Comparison of ENCODE assay signal across 8 cellular contexts in genomic region chr11:65429724-65430405, GRCh38. TPM values are rescaled to one million over a fixed set of nuclear protein-coding genes. Genes with fewer than 3 reads are reported as not detected.
A peak's percentile ranks its signal among the peaks of the same experiment; 100 is the strongest.
DNase-seq lines count a peak whose midpoint lies in the region; ATAC-seq, FAIRE-seq and TF ChIP-seq lines count a peak whose summit lies in the region.

No MANE protein-coding gene starts in this region.

- peaks cover 15% of the 10 kb centered on the region for H3K4me1 ChIP-seq in parathyroid adenoma

- H3K9me3 ChIP-seq in parathyroid adenoma (ENCODE audit: control insufficient read depth, low read length): no peaks in the 10 kb centered on the region

- H3K27ac ChIP-seq in parathyroid adenoma: peak overlapping the region; percentile 100

- TF ChIP-seq CTCF in fibroblast of villous mesenchyme (IDR thresholded peaks at IDR 0.05; ENCODE audit: insufficient read depth, low read depth, low read length) (no peak), parathyroid adenoma (IDR thresholded peaks at IDR 0.05) (no peak)

- no peak overlapping the region for H2AFZ ChIP-seq in parathyroid adenoma

- DNase-seq in M059J (ENCODE audit: low read depth) (peak; percentile 84), fibroblast of villous mesenchyme (ENCODE audit: low read depth) (peak; percentile 88), T1000 (lab: John Stamatoyannopoulos, UW) (no peak)
- peak; percentile 71 for DNase-seq in activated CD8-positive, alpha-beta memory T cell treated with anti-CD3 and anti-CD28 coated beads, Interleukin-2, amount 50 U/mL, for 48 hours

- ATAC-seq in GM21737 (IDR thresholded peaks at IDR 0.05; ENCODE audit: unreplicated experiment) (no peak), GM18517 (IDR thresholded peaks at IDR 0.05; ENCODE audit: unreplicated experiment) (no peak)

- H3K4me2 ChIP-seq in parathyroid adenoma (ENCODE audit: low read length): peak overlapping the region; percentile 80

- peak; percentile 73 for FAIRE-seq in G401.6 (lab: Jason Lieb, UNC)

- H3K27me3 ChIP-seq in parathyroid adenoma (ENCODE audit: control insufficient read depth, insufficient read depth, low read length): no peaks in the 10 kb centered on the region

- peak overlapping the region; percentile 20 for H3K9ac ChIP-seq in parathyroid adenoma

- peaks cover 17% of the 10 kb centered on the region for H3K36me3 ChIP-seq in parathyroid adenoma (ENCODE audit: control insufficient read depth, insufficient read depth, low read length)

- peaks cover 64% of the 10 kb centered on the region for H3K79me2 ChIP-seq in parathyroid adenoma

- H3K4me3 ChIP-seq in fibroblast of villous mesenchyme (ENCODE audit: low read depth, low read length) (peak overlapping the region; percentile 91), parathyroid adenoma (ENCODE audit: low read depth, low read length) (peak overlapping the region; percentile 93)

RNA-seq across cellular contexts. Expression of gene NEAT1, which starts 7.3 kb away (rescaled TPM):
- 3.9 and 6.5 TPM in 2 replicates for total RNA-seq in M059J (2014; rRNA removed; shearing (Covaris generic))
- total RNA-seq in fibroblast of villous mesenchyme: 413 and 487 TPM in 2 replicates

RNA-seq across cellular contexts. Expression of gene FRMD8, which starts 43.4 kb away (rescaled TPM):
- total RNA-seq in M059J (2014; rRNA removed; shearing (Covaris generic)): 42.6 and 43.0 TPM in 2 replicates
- 44.5 and 60.6 TPM in 2 replicates for total RNA-seq in fibroblast of villous mesenchyme

RNA-seq across cellular contexts. Expression of gene SLC25A45, which starts 47.4 kb away (rescaled TPM):
- 1.1 and 2.5 TPM in 2 replicates for total RNA-seq in M059J (2014; rRNA removed; shearing (Covaris generic))
- 1.7 and 2.9 TPM in 2 replicates for total RNA-seq in fibroblast of villous mesenchyme

Comparison
In these comparisons a context has a peak if more than half of its experiments do, and no peak if none do; other contexts are left out.
1. RNA of gene NEAT1, which starts 7.3 kb away (total RNA-seq): 413 to 487 TPM in fibroblast of villous mesenchyme; 3.9 to 6.5 TPM in M059J; every median in the first group is over 10 times any median in the second.